ENCODE assay signal across 8 cellular contexts in the genomic region with DNA sequence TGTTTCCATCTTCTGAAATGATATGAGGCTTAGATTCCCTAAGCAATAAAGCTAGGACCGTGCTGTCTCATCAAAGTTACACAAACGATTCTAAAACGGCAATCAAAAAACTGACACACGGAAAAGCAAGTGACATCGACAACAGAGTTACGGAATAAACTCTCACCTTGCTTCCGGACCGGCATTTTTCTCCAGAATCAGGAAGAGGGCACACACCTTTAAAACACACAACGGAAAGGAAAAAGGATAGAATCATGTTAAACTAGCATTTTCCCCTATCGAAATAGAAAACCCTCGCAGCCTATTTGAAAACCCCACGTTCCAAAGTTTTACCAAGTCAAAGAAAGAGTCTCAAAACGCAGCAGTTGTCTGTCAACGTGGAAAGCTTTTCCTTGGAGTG. TPM values are rescaled to one million over a fixed set of nuclear protein-coding genes. Genes with fewer than 3 reads are reported as not detected.
DNase-seq lines count a peak whose midpoint lies in the region; ATAC-seq and TF ChIP-seq lines count a peak whose summit lies in the region.

No MANE protein-coding gene starts in this region.

- H3K27ac ChIP-seq in lower lobe of right lung (peak overlapping the region; percentile 92), urinary bladder (ENCODE audit: low read depth) (peak overlapping the region; percentile 91)

- H3K27me3 ChIP-seq in BJ (ENCODE audit: control insufficient read depth, insufficient read depth, low read length): no peaks in the 10 kb centered on the region
- no peaks in the 10 kb centered on the region for H3K27me3 ChIP-seq in lower lobe of right lung (ENCODE audit: low read depth)

- peaks cover 42% of the 10 kb centered on the region for H3K4me1 ChIP-seq in lower lobe of right lung
- H3K4me1 ChIP-seq in urinary bladder (ENCODE audit: insufficient read depth): no peaks in the 10 kb centered on the region

- 1% methylated on average over 14 of the region's 14 CpGs for WGBS in urinary bladder

- ATAC-seq in lower lobe of right lung: no peak
- ATAC-seq in HG03135 (IDR thresholded peaks at IDR 0.05; ENCODE audit: unreplicated experiment): no peak

- DNase-seq in BJ (ENCODE audit: low read depth) (no peak), HT-29 (ENCODE audit: low spot score) (peak; percentile 47), astrocyte of the spinal cord (ENCODE audit: low read depth, low spot score) (no peak), lower lobe of right lung (no peak), cerebellum (ENCODE audit: low spot score) (no peak), retina (no peak)

- H3K4me3 ChIP-seq in BJ (ENCODE audit: low read depth, low read length) (peak overlapping the region; percentile 81), astrocyte of the spinal cord (ENCODE audit: low read depth, low read length) (peak overlapping the region; percentile 83), lower lobe of right lung (peak overlapping the region; percentile 98), urinary bladder (ENCODE audit: low read depth, low read length) (peak overlapping the region; percentile 97)

- TF ChIP-seq CTCF in BJ (IDR thresholded peaks at IDR 0.05; ENCODE audit: insufficient read depth, low read depth, low read length): no peak
- TF ChIP-seq CTCF in astrocyte of the spinal cord (IDR thresholded peaks at IDR 0.05; ENCODE audit: low read depth, low read length): no peak
- no peak for TF ChIP-seq CTCF in lower lobe of right lung (IDR thresholded peaks at IDR 0.05)

- no peaks in the 10 kb centered on the region for H3K36me3 ChIP-seq in BJ (ENCODE audit: control insufficient read depth, insufficient read depth, low read length)
- H3K36me3 ChIP-seq in lower lobe of right lung: peaks cover 4% of the 10 kb centered on the region
- H3K36me3 ChIP-seq in urinary bladder (ENCODE audit: insufficient read depth): peaks cover 1% of the 10 kb centered on the region

- no peaks in the 10 kb centered on the region for H3K9me3 ChIP-seq in lower lobe of right lung

- POLR2A ChIA-PET in BJ (lab: Charles Lee): no interaction called here

- CTCF ChIA-PET in BJ (lab: Yijun Ruan, JAX): interaction anchor here (1.3 kb wide), 1 partner anchor 212 kb away, joined by 3 read pairs; no protein-coding TSS in a partner anchor

- in situ Hi-C loops in astrocyte of the spinal cord (cut with HindIII; ENCODE audit: low sequenced_read_pairs): no loop called here

- intact Hi-C loops in lower lobe of right lung (cut with DNase I): no loop called here

RNA-seq across cellular contexts. Expression of gene DLG1, which starts 1.4 kb away (rescaled TPM):
- polyA plus RNA-seq in BJ (2011; rRNA removed) (40.4 and 79.8 TPM in 2 replicates), urinary bladder (27.5 TPM)
- polyA minus RNA-seq in BJ (2011; rRNA and poly(A)+ RNA removed): 72.2 and 79.1 TPM in 2 replicates
- 36.7 and 53.7 TPM in 2 replicates for total RNA-seq in HT-29 (2014; rRNA removed; shearing (Covaris generic))
- total RNA-seq in lower lobe of right lung (80.2 TPM), urinary bladder (163 TPM), cerebellum (69.2 TPM)
